ENCODE assay signal across 21 cellular contexts in the genomic region with DNA sequence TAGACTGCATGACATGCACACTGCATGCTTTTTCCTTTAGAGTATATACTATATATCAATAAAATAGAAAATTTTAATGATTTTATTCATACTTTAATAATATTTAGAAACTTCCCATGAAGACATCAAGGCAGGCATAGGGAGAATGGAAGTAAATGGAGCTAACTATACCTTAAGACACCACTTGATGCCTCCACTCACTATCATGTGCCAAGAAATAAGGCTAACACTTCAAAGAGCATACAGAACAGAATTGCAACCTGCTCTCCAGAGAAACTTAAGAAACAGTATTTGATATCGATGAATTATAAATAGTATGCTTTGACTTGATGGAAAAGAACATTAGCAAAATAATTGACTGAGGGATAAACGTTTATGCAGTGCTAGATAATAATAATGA.
DNase-seq lines count a peak whose midpoint lies in the region; ATAC-seq, FAIRE-seq and TF ChIP-seq lines count a peak whose summit lies in the region.
"Had no signal": no experiment of that assay in that cellular context is flagged by ENCODE, and none has a peak within 500 bp of the region (broad histone marks: within the 10 kb centered on the region; RNA-seq: fewer than 3 reads in every experiment).

No MANE protein-coding gene starts in this region.

- H3K27ac ChIP-seq in tibial artery: peak overlapping the region; percentile 46 to 58
- H3K27ac ChIP-seq: ascending aorta, colonic mucosa, Peyer's patch had no signal

- TF ChIP-seq POLR2A in H54 (IDR thresholded peaks at IDR 0.05; ENCODE audit: low read depth, low read length): no peak

- TF ChIP-seq CTCF in tibial artery (IDR thresholded peaks at IDR 0.05): no peak

- H3K36me3 ChIP-seq in tibial artery: no peaks in the 10 kb centered on the region
- H3K36me3 ChIP-seq: ascending aorta, colonic mucosa, Peyer's patch had no signal

- no peak for FAIRE-seq in H54 (lab: Jason Lieb, UNC)

- H3K9me3 ChIP-seq in tibial artery: no peaks in the 10 kb centered on the region
- H3K9me3 ChIP-seq: ascending aorta, colonic mucosa, Peyer's patch had no signal

- H3K4me3 ChIP-seq in tibial artery: no peak overlapping the region
- H3K4me3 ChIP-seq: colonic mucosa, Peyer's patch had no signal

- ATAC-seq in SK-N-SH treated with all-trans-retinoic acid at 6 μM for 48 hours (peak; percentile 72), esophagus mucosa (peak; percentile 39)

- no peaks in the 10 kb centered on the region for H3K27me3 ChIP-seq in tibial artery
- H3K27me3 ChIP-seq: ascending aorta, colonic mucosa, Peyer's patch had no signal

- DNase-seq in SIG-M5 treated with dmso at 0.1 percent for 504 hours (lab: John Stamatoyannopoulos, UW; ENCODE audit: unreplicated experiment): peak; percentile 16
- no peak for DNase-seq in SIG-M5 (lab: John Stamatoyannopoulos, UW)
- DNase-seq in tibial artery: no peak
- no peak for DNase-seq in NCI-H524 (lab: John Stamatoyannopoulos, UW)
- DNase-seq in H54 (ENCODE audit: insufficient read length, low spot score): no peak
- DNase-seq in activated effector memory CD4-positive, alpha-beta T cell treated with Interleukin-2 at 50 U/mL for 16 hours: no peak
- DNase-seq: 8988T; activated CD4-positive, alpha-beta T cell treated with anti-CD3 and anti-CD28 coated beads, Interleukin-2, amount 10 ng/mL, durations not matched to agents 7 days and 5 days; activated naive CD4-positive, alpha-beta T cell treated with Interleukin-2 at 50 U/mL for 16 hours; colonic mucosa; DND-41; KG1; NCI-H1417 treated with DMSO at 0.1 percent for 48 hours; NCI-H2171; NCI-H748 treated with DMSO at 0.1 percent for 48 hours; Peyer's patch; retina; SW 1271 had no signal

- intact Hi-C loops in tibial artery (cut with DNase I; ENCODE audit: low total_unique reads): loop anchor here (10.0 kb wide), 2 partner anchors 189 to 369 kb away; a partner anchor contains a TSS

- peaks cover 0 to 70% (median 9%) of the 10 kb centered on the region in 4 donors for H3K4me1 ChIP-seq in tibial artery
- H3K4me1 ChIP-seq: colonic mucosa, Peyer's patch had no signal

TF ChIP-seq in SK-N-SH treated with all-trans-retinoic acid at 6 μM for 48 hours, 23 proteins besides CTCF, POLR2A, EP300 and RAD21:
- TF ChIP-seq GLIS3 (CRISPR knock-in tag; IDR thresholded peaks at IDR 0.05): no peak
- no peak for TF ChIP-seq ZFP3 (CRISPR knock-in tag; IDR thresholded peaks at IDR 0.05)
- TF ChIP-seq ZFP30 (CRISPR knock-in tag; IDR thresholded peaks at IDR 0.05): no peak
- no peak for TF ChIP-seq ZC3H10 (CRISPR knock-in tag; IDR thresholded peaks at IDR 0.05)
- TF ChIP-seq RARB (CRISPR knock-in tag; IDR thresholded peaks at IDR 0.05): no peak
- TF ChIP-seq OSR1 (CRISPR knock-in tag; IDR thresholded peaks at IDR 0.05): no peak
- no peak for TF ChIP-seq BACH2 (CRISPR knock-in tag; IDR thresholded peaks at IDR 0.05; ENCODE audit: borderline replicate concordance)
- TF ChIP-seq, protein P1, sequence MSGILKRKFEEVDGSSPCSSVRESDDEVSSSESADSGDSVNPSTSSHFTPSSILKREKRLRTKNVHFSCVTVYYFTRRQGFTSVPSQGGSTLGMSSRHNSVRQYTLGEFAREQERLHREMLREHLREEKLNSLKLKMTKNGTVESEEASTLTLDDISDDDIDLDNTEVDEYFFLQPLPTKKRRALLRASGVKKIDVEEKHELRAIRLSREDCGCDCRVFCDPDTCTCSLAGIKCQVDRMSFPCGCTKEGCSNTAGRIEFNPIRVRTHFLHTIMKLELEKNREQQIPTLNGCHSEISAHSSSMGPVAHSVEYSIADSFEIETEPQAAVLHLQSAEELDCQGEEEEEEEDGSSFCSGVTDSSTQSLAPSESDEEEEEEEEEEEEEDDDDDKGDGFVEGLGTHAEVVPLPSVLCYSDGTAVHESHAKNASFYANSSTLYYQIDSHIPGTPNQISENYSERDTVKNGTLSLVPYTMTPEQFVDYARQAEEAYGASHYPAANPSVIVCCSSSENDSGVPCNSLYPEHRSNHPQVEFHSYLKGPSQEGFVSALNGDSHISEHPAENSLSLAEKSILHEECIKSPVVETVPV (CRISPR knock-in tag; IDR thresholded peaks at IDR 0.05): no peak
- TF ChIP-seq ZNF8 (CRISPR knock-in tag; IDR thresholded peaks at IDR 0.05): no peak
- no peak for TF ChIP-seq ZNF565 (CRISPR knock-in tag; conservative IDR thresholded peaks at IDR 0.05; ENCODE audit: low read depth)
- TF ChIP-seq ARNTL (CRISPR knock-in tag; IDR thresholded peaks at IDR 0.05; ENCODE audit: borderline replicate concordance, low read depth): no peak
- TF ChIP-seq, protein P2, sequence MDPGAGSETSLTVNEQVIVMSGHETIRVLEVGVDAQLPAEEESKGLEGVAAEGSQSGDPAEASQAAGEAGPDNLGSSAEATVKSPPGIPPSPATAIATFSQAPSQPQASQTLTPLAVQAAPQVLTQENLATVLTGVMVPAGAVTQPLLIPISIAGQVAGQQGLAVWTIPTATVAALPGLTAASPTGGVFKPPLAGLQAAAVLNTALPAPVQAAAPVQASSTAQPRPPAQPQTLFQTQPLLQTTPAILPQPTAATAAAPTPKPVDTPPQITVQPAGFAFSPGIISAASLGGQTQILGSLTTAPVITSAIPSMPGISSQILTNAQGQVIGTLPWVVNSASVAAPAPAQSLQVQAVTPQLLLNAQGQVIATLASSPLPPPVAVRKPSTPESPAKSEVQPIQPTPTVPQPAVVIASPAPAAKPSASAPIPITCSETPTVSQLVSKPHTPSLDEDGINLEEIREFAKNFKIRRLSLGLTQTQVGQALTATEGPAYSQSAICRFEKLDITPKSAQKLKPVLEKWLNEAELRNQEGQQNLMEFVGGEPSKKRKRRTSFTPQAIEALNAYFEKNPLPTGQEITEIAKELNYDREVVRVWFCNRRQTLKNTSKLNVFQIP (CRISPR knock-in tag; IDR thresholded peaks at IDR 0.05; ENCODE audit: borderline replicate concordance, low read depth): no peak
- no peak for TF ChIP-seq PPARA (CRISPR knock-in tag; IDR thresholded peaks at IDR 0.05; ENCODE audit: borderline replicate concordance)
- TF ChIP-seq, protein P3, sequence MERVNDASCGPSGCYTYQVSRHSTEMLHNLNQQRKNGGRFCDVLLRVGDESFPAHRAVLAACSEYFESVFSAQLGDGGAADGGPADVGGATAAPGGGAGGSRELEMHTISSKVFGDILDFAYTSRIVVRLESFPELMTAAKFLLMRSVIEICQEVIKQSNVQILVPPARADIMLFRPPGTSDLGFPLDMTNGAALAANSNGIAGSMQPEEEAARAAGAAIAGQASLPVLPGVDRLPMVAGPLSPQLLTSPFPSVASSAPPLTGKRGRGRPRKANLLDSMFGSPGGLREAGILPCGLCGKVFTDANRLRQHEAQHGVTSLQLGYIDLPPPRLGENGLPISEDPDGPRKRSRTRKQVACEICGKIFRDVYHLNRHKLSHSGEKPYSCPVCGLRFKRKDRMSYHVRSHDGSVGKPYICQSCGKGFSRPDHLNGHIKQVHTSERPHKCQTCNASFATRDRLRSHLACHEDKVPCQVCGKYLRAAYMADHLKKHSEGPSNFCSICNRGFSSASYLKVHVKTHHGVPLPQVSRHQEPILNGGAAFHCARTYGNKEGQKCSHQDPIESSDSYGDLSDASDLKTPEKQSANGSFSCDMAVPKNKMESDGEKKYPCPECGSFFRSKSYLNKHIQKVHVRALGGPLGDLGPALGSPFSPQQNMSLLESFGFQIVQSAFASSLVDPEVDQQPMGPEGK (CRISPR knock-in tag; IDR thresholded peaks at IDR 0.05; ENCODE audit: borderline replicate concordance): no peak
- no peak for TF ChIP-seq CSDC2 (CRISPR knock-in tag; IDR thresholded peaks at IDR 0.05)
- TF ChIP-seq ESRRG (CRISPR knock-in tag; IDR thresholded peaks at IDR 0.05): no peak
- no peak for TF ChIP-seq TOX (CRISPR knock-in tag; IDR thresholded peaks at IDR 0.05; ENCODE audit: borderline replicate concordance)
